ENCODE assay signal across 24 cellular contexts in the genomic region with DNA sequence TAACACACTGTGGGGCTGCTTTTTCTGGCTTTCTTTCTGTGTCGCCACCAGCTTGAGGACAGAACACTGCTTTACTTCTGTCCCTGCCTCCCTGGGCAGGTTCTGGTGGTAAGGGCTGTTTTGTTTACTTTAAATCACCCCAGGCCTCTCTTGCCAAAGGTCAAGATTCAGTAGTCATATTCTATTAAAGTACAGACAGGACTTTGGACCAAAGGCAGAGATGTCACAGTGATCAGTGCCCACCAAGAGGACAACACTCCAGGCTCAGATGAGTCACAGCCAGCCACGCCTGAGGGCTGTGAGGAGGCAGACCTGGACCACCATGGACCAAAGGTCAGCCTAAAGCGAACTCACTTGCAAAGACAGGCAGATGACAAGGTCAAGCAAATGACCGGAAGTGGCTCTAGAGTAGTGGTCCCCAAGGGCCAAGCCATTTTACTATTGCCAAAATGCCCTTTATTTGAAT.
"Had no signal": no experiment of that assay in that cellular context is flagged by ENCODE, and none has a peak within 500 bp of the region (broad histone marks: within the 10 kb centered on the region; RNA-seq: fewer than 3 reads in every experiment).

No MANE protein-coding gene starts in this region.

- H3K9me3 ChIP-seq: left ventricle myocardium inferior, prostate gland, stomach, upper lobe of left lung had no signal

- H3K36me3 ChIP-seq: brain microvascular endothelial cell, left ventricle myocardium inferior, prostate gland, stomach, upper lobe of left lung had no signal

- FAIRE-seq: colon, kidney had no signal

- H3K4me1 ChIP-seq: prostate gland had no signal

- DNase-seq: activated CD4-positive, alpha-beta T cell treated with anti-CD3 and anti-CD28 coated beads for 1 hour; activated CD4-positive, alpha-beta T cell treated with anti-CD3 and anti-CD28 coated beads, Interleukin-2, amount 50 U/mL, for 48 hours; activated naive CD4-positive, alpha-beta T cell treated with anti-CD3 and anti-CD28 coated beads, Interleukin-2, amount 10 ng/mL, durations not matched to agents 7 days and 5 days; activated naive CD8-positive, alpha-beta T cell treated with anti-CD3 and anti-CD28 coated beads, Interleukin-2, amount 50 U/mL, for 24 hours; activated T-cell treated with anti-CD3 and anti-CD28 coated beads, Interleukin-2, amount 50 U/mL, for 24 hours; aorta; brain microvascular endothelial cell; central memory CD4-positive, alpha-beta T cell; endodermal cell; foreskin melanocyte; kidney; left ventricle myocardium inferior; naive thymus-derived CD8-positive, alpha-beta T cell; right cardiac atrium; stimulated activated CD4-positive, alpha-beta T cell treated with anti-CD3 and anti-CD28 coated beads, Interleukin-4, amount 100 ng/mL, for 24 hours; stomach; T-helper 2 cell; upper lobe of left lung had no signal

- H3K27me3 ChIP-seq: brain microvascular endothelial cell, stomach, upper lobe of left lung had no signal

- H3K4me3 ChIP-seq: left ventricle myocardium inferior, prostate gland, skin epidermis, stomach, upper lobe of left lung had no signal

- H3K27ac ChIP-seq: brain microvascular endothelial cell, epithelial cell of prostate, left ventricle myocardium inferior, prostate gland, skin epidermis, stomach, upper lobe of left lung, VCaP had no signal

- ATAC-seq: activated naive CD8-positive, alpha-beta T cell treated with anti-CD3 and anti-CD28 coated beads, Interleukin-2, amount 50 U/mL, for 24 hours; naive thymus-derived CD8-positive, alpha-beta T cell; right cardiac atrium; stimulated activated effector memory CD8-positive, alpha-beta T cell treated with anti-CD3 and anti-CD28 coated beads, Interleukin-12 subunit alpha, Interleukin-12 subunit beta, amount 100 ng/mL, for 72 hours had no signal
